Comparison of ENCODE assay signal across 27 cellular contexts in the genomic region with DNA sequence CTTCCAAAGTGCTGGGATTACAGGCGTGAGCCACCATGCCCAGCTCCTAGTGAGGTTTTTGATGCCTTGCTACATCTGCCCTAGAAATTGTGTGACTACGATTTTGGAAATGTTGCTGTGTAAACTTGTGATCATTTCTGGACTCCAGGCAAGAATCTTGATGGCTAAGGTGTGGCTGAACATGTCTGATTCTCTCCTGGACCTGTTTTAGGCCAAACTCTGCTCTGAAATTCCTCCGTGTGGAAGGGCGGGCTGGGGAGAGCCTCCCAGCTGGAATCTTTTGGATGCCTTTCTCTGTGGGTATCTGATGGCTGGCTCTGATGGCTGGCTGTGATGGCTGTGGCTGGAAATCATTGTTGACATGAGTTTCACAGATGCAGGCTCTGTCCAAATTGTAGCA. TPM values are rescaled to one million over a fixed set of nuclear protein-coding genes. Genes with fewer than 3 reads are reported as not detected.
"Had no signal": no experiment of that assay in that cellular context is flagged by ENCODE, and none has a peak within 500 bp of the region (broad histone marks: within the 10 kb centered on the region; RNA-seq: fewer than 3 reads in every experiment).

No MANE protein-coding gene starts in this region.

- H3K4me3 ChIP-seq: dorsolateral prefrontal cortex, esophagus muscularis mucosa, left ventricle myocardium inferior, lower lobe of right lung, right atrium auricular region, sigmoid colon, stomach, thoracic aorta, transverse colon had no signal

- H3K9me3 Mint-ChIP-seq: memory B cell; naive thymus-derived CD8-positive, alpha-beta T cell had no signal

- H3K4me3 Mint-ChIP-seq: immature natural killer cell; memory B cell; naive thymus-derived CD8-positive, alpha-beta T cell had no signal

- H3K27me3 ChIP-seq: dorsolateral prefrontal cortex, right atrium auricular region, transverse colon had no signal

- H3K4me1 Mint-ChIP-seq: immature natural killer cell; memory B cell; naive thymus-derived CD8-positive, alpha-beta T cell had no signal

- DNase-seq: cortex of kidney; dorsolateral prefrontal cortex; effector CD8-positive, alpha-beta T cell; foreskin fibroblast; immature natural killer cell; kidney; left cardiac atrium; left ventricle myocardium inferior; lower lobe of right lung; naive thymus-derived CD8-positive, alpha-beta T cell; sigmoid colon; small intestine; stimulated activated CD4-positive, alpha-beta T cell treated with anti-CD3 and anti-CD28 coated beads, Interleukin-12 subunit alpha, Interleukin-12 subunit beta, amount 100 ng/mL, for 4 hours; stimulated activated naive CD4-positive, alpha-beta T cell; stomach; substantia nigra; transverse colon had no signal

- H3K36me3 Mint-ChIP-seq: immature natural killer cell; memory B cell; naive thymus-derived CD8-positive, alpha-beta T cell had no signal

- H3K4me1 ChIP-seq: esophagus muscularis mucosa, left ventricle myocardium inferior, lower lobe of right lung, right atrium auricular region, sigmoid colon, stomach, transverse colon had no signal

- H3K27ac Mint-ChIP-seq: immature natural killer cell; memory B cell; naive thymus-derived CD8-positive, alpha-beta T cell had no signal

- H3K36me3 ChIP-seq: esophagus muscularis mucosa, left ventricle myocardium inferior, lower lobe of right lung, neutrophil, right atrium auricular region, sigmoid colon, stomach, thoracic aorta, transverse colon had no signal

- ATAC-seq: left cardiac atrium; lower lobe of right lung; naive thymus-derived CD8-positive, alpha-beta T cell had no signal

- H3K9me3 ChIP-seq: esophagus muscularis mucosa, left ventricle myocardium inferior, lower lobe of right lung, neutrophil, right atrium auricular region, sigmoid colon, stomach, thoracic aorta, transverse colon had no signal

- H3K27ac ChIP-seq: dorsolateral prefrontal cortex, epithelial cell of prostate, esophagus muscularis mucosa, left ventricle myocardium inferior, lower lobe of right lung, neutrophil, right atrium auricular region, sigmoid colon, stomach, thoracic aorta, transverse colon had no signal

RNA-seq across cellular contexts. Expression of gene PNPLA3, which starts 8.2 kb away (rescaled TPM):
- total RNA-seq: left ventricle myocardium inferior, sigmoid colon, thoracic aorta had no signal
- polyA plus RNA-seq: immature natural killer cell; naive thymus-derived CD8-positive, alpha-beta T cell had no signal

RNA-seq across cellular contexts. Expression of gene PNPLA5, which starts 40.0 kb away (rescaled TPM):
- total RNA-seq: chondrocyte; esophagus muscularis mucosa; kidney; left cardiac atrium; left ventricle myocardium inferior; lower lobe of right lung; naive thymus-derived CD8-positive, alpha-beta T cell; osteoblast; right atrium auricular region; sigmoid colon; stomach; thoracic aorta; transverse colon; urinary bladder had no signal
- polyA plus RNA-seq: immature natural killer cell; naive thymus-derived CD8-positive, alpha-beta T cell; neural cell; sigmoid colon; small intestine; stomach; urinary bladder had no signal
